Comparison of ENCODE assay signal across 9 cellular contexts in the genomic region with DNA sequence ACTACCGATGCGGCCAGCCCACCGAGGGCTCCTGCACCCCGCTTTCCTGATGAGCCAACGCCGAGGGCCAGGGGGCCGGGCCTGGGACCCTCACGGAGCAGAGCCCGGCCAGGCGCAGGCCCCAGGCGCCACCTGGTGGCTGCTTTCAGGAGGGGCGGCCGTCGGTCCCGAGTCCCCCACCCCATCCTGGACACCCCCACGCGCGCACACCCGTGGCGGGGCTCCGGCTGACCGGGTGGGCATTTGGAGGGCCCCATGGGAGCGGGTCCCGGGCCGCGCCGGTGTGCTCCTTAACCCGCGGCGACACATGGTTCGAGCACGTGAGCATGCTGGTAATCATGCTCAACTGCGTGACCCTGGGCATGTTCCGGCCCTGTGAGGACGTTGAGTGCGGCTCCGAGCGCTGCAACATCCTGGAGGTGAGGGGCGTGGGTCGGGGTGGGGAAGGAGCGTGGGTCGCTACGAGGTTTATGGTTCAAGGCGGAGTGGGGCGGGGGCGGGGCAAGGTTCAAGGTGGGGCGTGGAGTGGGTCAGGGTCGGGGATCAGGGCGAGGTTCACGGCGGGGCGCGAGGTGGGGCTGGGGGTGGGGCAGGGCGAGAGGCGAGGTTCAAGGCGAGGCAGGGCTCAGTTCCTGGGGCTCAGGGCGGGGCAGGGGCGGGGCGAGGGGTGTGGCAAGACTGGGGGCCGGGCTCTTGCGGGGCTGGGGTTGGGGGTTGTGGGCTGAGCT. TPM values are rescaled to one million over a fixed set of nuclear protein-coding genes. Genes with fewer than 3 reads are reported as not detected.
DNase-seq lines count a peak whose midpoint lies in the region; ATAC-seq and TF ChIP-seq lines count a peak whose summit lies in the region.
"Had no signal": no experiment of that assay in that cellular context is flagged by ENCODE, and none has a peak within 500 bp of the region (broad histone marks: within the 10 kb centered on the region; RNA-seq: fewer than 3 reads in every experiment).

No MANE protein-coding gene starts in this region.

- 0 out of 2 replicates have a peak, but pooled peaks cover 3% of the 10 kb centered on the region for H4K20me1 ChIP-seq in PC-9 (ENCODE audit: insufficient read depth)

- TF ChIP-seq POLR2A in esophagus muscularis mucosa (IDR thresholded peaks at IDR 0.05; ENCODE audit: low read depth) = no peak
- TF ChIP-seq POLR2A in sigmoid colon (IDR thresholded peaks at IDR 0.05) = no peak

- H2AFZ ChIP-seq in PC-9 = no peak overlapping the region

- no peaks in the 10 kb centered on the region for H3K79me2 ChIP-seq in PC-9 (ENCODE audit: low read depth)

- H3K4me3 ChIP-seq in GM12864 (ENCODE audit: low read depth, low read length) = no peak overlapping the region
- no peak overlapping the region for H3K4me3 ChIP-seq in PC-9
- H3K4me3 ChIP-seq in esophagus muscularis mucosa = peak overlapping the region in 1 of 4 donors; percentile 7
- H3K4me3 ChIP-seq in sigmoid colon = no peak overlapping the region

- 48% methylated on average over 19 of the region's 61 CpGs for WGBS in esophagus muscularis mucosa
- WGBS in sigmoid colon, 2 donors = 20 to 34% methylated on average over 61 of the region's 61 CpGs

- H3K27ac ChIP-seq in PC-9 = no peak overlapping the region
- peak overlapping the region; percentile 77 to 88 (median 83) for H3K27ac ChIP-seq in esophagus muscularis mucosa (replicated peaks in 1 of 4)
- H3K27ac ChIP-seq in sigmoid colon = peak overlapping the region; percentile 79 to 90 (median 85)

- POLR2A ChIA-PET in PC-9 (lab: Charles Lee; ENCODE audit: unreplicated experiment) = no interaction called here

- H3K27me3 ChIP-seq in PC-9 (ENCODE audit: insufficient read depth, low read depth) = 0 out of 2 replicates have a peak, but pooled peaks cover 6% of the 10 kb centered on the region
- peaks cover 0 to 3% (median 0%) of the 10 kb centered on the region in 4 donors for H3K27me3 ChIP-seq in esophagus muscularis mucosa
- H3K27me3 ChIP-seq in sigmoid colon = no peaks in the 10 kb centered on the region

- CTCF ChIA-PET in PC-9 (lab: Charles Lee) = no interaction called here

- no TSS peak for BruUV-seq in PC-9 (replicated peaks; lab: Mats Ljungman, UMichigan)

- H3K36me3 ChIP-seq in PC-9 (ENCODE audit: low read depth) = no peaks in the 10 kb centered on the region
- H3K36me3 ChIP-seq in esophagus muscularis mucosa = peaks cover 0 to 25% (median 13%) of the 10 kb centered on the region in 4 donors
- peaks cover 0 to 23% (median 7%) of the 10 kb centered on the region in 4 donors for H3K36me3 ChIP-seq in sigmoid colon

- ATAC-seq in HG02981 (IDR thresholded peaks at IDR 0.05; ENCODE audit: unreplicated experiment) (no peak), sciatic nerve (no peak)

- no peaks in the 10 kb centered on the region for H3K9me2 ChIP-seq in PC-9 (ENCODE audit: insufficient read depth)

- TF ChIP-seq EP300 in esophagus muscularis mucosa (IDR thresholded peaks at IDR 0.05) = no peak
- TF ChIP-seq EP300 in sigmoid colon (IDR thresholded peaks at IDR 0.05) = no peak

- intact Hi-C loops in PC-9 (cut with micrococcal nuclease; ENCODE audit: unreplicated experiment) (no loop called here), esophagus muscularis mucosa (cut with DNase I) (loop anchor here (2.0 to 5.0 kb wide), 2 partner anchors 43 to 88 kb away; a partner anchor contains a TSS), sigmoid colon (cut with DNase I) (loop anchor here (1.0 to 2.0 kb wide), 2 partner anchors 44 to 89 kb away; no protein-coding TSS in a partner anchor), sciatic nerve (cut with DNase I) (no loop called here)

- H3K4me2 ChIP-seq in PC-9 = no peak overlapping the region

- H3F3A ChIP-seq in PC-9 (ENCODE audit: insufficient read depth, low read depth) = no peaks in the 10 kb centered on the region

- DNase-seq in GM12864 (ENCODE audit: low read depth) = no peak
- no peak for DNase-seq in PC-9
- DNase-seq in esophagus muscularis mucosa (ENCODE audit: extremely low spot score) = no peak
- no peak for DNase-seq in sigmoid colon
- DNase-seq in NOMO-1 treated with DMSO at 0.1 percent for 48 hours (lab: John Stamatoyannopoulos, UW; ENCODE audit: unreplicated experiment) = no peak
- DNase-seq in kidney glomerular epithelial cell (lab: John Stamatoyannopoulos, UW) = no peak
- no peak for DNase-seq in sciatic nerve (ENCODE audit: low spot score)

- TF ChIP-seq CTCF in GM12864 (IDR thresholded peaks at IDR 0.05; ENCODE audit: low read depth, low read length, missing control alignments) (peak; percentile 56), PC-9 (conservative IDR thresholded peaks at IDR 0.05) (peak; percentile 81), esophagus muscularis mucosa (IDR thresholded peaks at IDR 0.05) (peak; percentile 86 to 92 (median 87)), sigmoid colon (IDR thresholded peaks at IDR 0.05) (peak; percentile 75 to 92 (median 82))

- no peaks in the 10 kb centered on the region for H3K4me1 ChIP-seq in PC-9 (replicated peaks; ENCODE audit: insufficient read depth)
- H3K4me1 ChIP-seq in esophagus muscularis mucosa = peaks cover 0 to 73% (median 64%) of the 10 kb centered on the region in 4 donors
- H3K4me1 ChIP-seq in sigmoid colon = peaks cover 0 to 51% (median 48%) of the 10 kb centered on the region in 4 donors

- no peaks in the 10 kb centered on the region for H3K9me3 ChIP-seq in PC-9 (ENCODE audit: insufficient read depth, low read depth)
- H3K9me3 ChIP-seq in esophagus muscularis mucosa = no peaks in the 10 kb centered on the region
- H3K9me3 ChIP-seq in sigmoid colon = no peaks in the 10 kb centered on the region

RNA-seq across cellular contexts. Expression of a gene that starts 30.2 kb away (rescaled TPM):
- total RNA-seq in PC-9 (2021) (not detected in 2 replicates), esophagus muscularis mucosa (1 to 10 TPM in 2 of 4 donors, under 1 TPM in 2; 0.39 to 2.9 (median 1.00) TPM), sigmoid colon (1 to 10 TPM in 1 of 4 donors, not detected in 3; 1.4 TPM), sciatic nerve (0.45 TPM)
- polyA plus RNA-seq in sigmoid colon = 10 to 100 TPM; 21.5 to 73.9 (median 59.9) TPM
- total RNA-seq: myocyte had no signal

RNA-seq across cellular contexts. Expression of a gene that starts 35.2 kb away (rescaled TPM):
- not detected in 2 replicates for total RNA-seq in PC-9 (2021)
- 100 to 1,000 TPM in 2 of 4 donors, 10 to 100 TPM in 1, 1 to 10 TPM in 1; 7.5 to 304 (median 199) TPM for total RNA-seq in esophagus muscularis mucosa
- 100 to 1,000 TPM in 1 of 4 donors, 10 to 100 TPM in 3; 12.2 to 182 (median 17.6) TPM for total RNA-seq in sigmoid colon
- polyA plus RNA-seq in sigmoid colon = 10 to 100 TPM in 2 of 3 donors, 1 to 10 TPM in 1; 7.9 to 27.6 (median 11.0) TPM
- total RNA-seq in sciatic nerve = 18.5 TPM
- total RNA-seq: myocyte had no signal

RNA-seq across cellular contexts. Expression of a gene that starts 41.9 kb away (rescaled TPM):
- total RNA-seq in PC-9 (2021) (0.08 TPM in 1 of 2 replicates, not detected in the other), esophagus muscularis mucosa (100 to 1,000 TPM; 225 to 361 (median 259) TPM), sigmoid colon (100 to 1,000 TPM in 2 of 4 donors, 10 to 100 TPM in 2; 37.0 to 181 (median 127) TPM), sciatic nerve (4.1 TPM)
- polyA plus RNA-seq in sigmoid colon = 10 to 100 TPM in 1 of 3 donors, 1 to 10 TPM in 1, under 1 TPM in 1; 0.46 to 10.1 (median 1.8) TPM

RNA-seq across cellular contexts. Expression of a gene that starts 45.7 kb away (rescaled TPM):
- total RNA-seq in PC-9 (2021) (not detected in 2 replicates), esophagus muscularis mucosa (100 to 1,000 TPM in 3 of 4 donors, 10 to 100 TPM in 1; 15.6 to 237 (median 126) TPM), sigmoid colon (100 to 1,000 TPM in 1 of 4 donors, 10 to 100 TPM in 3; 10.2 to 118 (median 17.3) TPM), sciatic nerve (11.5 TPM)
- 10 to 100 TPM in 1 of 3 donors, 1 to 10 TPM in 2; 5.1 to 25.2 (median 8.9) TPM for polyA plus RNA-seq in sigmoid colon
- total RNA-seq: myocyte had no signal

Comparison
In these comparisons a context has a peak if more than half of its experiments do, and no peak if none do; other contexts are left out.
1. intact Hi-C loops: an anchor here in esophagus muscularis mucosa (2.0 to 5.0 kb wide) and sigmoid colon (1.0 to 2.0 kb wide); none called in PC-9 and sciatic nerve.